1 cellular context compared by ENCODE assay signal in genomic region chr14:88551094-88551870, GRCh38.
TF ChIP-seq lines count a peak whose summit lies in the region.

No MANE protein-coding gene starts in this region.

TF ChIP-seq in HEK293, 187 proteins besides CTCF, POLR2A, EP300 and RAD21 (continued from another document):
- TF ChIP-seq ZNF449 (tag by site-specific recombination; IDR thresholded peaks at IDR 0.05) (peak; percentile 92), ZSCAN5A (tag by site-specific recombination; IDR thresholded peaks at IDR 0.05) (0 out of 2 replicates have a peak, but pooled peaks have one; percentile 36), ZNF501 (tag by site-specific recombination; IDR thresholded peaks at IDR 0.05) (peak; percentile 52; the same call in 1 of the 2 replicates), KLF1 (tag by site-specific recombination; IDR thresholded peaks at IDR 0.05) (no peak), ZFP41 (tag by site-specific recombination; IDR thresholded peaks at IDR 0.05; ENCODE audit: borderline replicate concordance) (no peak), ZNF341 (tag by site-specific recombination; IDR thresholded peaks at IDR 0.05; ENCODE audit: low read depth) (peak; percentile 79), ZNF121 (tag by site-specific recombination; IDR thresholded peaks at IDR 0.05) (no peak), ZNF645 (tag by site-specific recombination; IDR thresholded peaks at IDR 0.05) (no peak), PRDM10 (tag by site-specific recombination; IDR thresholded peaks at IDR 0.05) (peak; percentile 44; the same call in 1 of the 2 replicates), SCRT2 (tag by site-specific recombination; IDR thresholded peaks at IDR 0.05) (peak; percentile 83), ZBTB17 (tag by site-specific recombination; IDR thresholded peaks at IDR 0.05) (no peak; the same call in 1 of the 2 replicates), ZNF148 (tag by site-specific recombination; IDR thresholded peaks at IDR 0.05; ENCODE audit: borderline replicate concordance) (no peak), IKZF3 (tag by site-specific recombination; IDR thresholded peaks at IDR 0.05) (peak; percentile 82), RBAK (tag by site-specific recombination; IDR thresholded peaks at IDR 0.05) (no peak), ZNF248 (tag by site-specific recombination; IDR thresholded peaks at IDR 0.05) (no peak), EGR2 (tag by site-specific recombination; IDR thresholded peaks at IDR 0.05; ENCODE audit: low read depth) (no peak), ZNF518A (tag by site-specific recombination; conservative IDR thresholded peaks at IDR 0.05; ENCODE audit: low read depth) (peak; percentile 47; the same call in 1 of the 2 replicates), ZFP69B (tag by site-specific recombination; IDR thresholded peaks at IDR 0.05) (peak; percentile 89), SP3 (tag by site-specific recombination; IDR thresholded peaks at IDR 0.05) (0 out of 2 replicates have a peak, but pooled peaks have one; percentile 18), TRIM28 (IDR thresholded peaks at IDR 0.05; ENCODE audit: borderline replicate concordance, low read length) (peak; percentile 76; the same call in 1 of the 2 replicates), SP2 (tag by site-specific recombination; IDR thresholded peaks at IDR 0.05) (peak; percentile 36), MEIS1 (CRISPR knock-in tag; IDR thresholded peaks at IDR 0.05; ENCODE audit: borderline replicate concordance) (no peak), ZNF76 (tag by site-specific recombination; IDR thresholded peaks at IDR 0.05; ENCODE audit: borderline replicate concordance, low read depth) (0 out of 2 replicates have a peak, but pooled peaks have one; percentile 28), ZNF155 (tag by site-specific recombination; IDR thresholded peaks at IDR 0.05) (no peak), YY1 (tag by site-specific recombination; IDR thresholded peaks at IDR 0.05) (peak; percentile 21; the same call in 1 of the 2 replicates), ZBTB26 (tag by site-specific recombination; optimal IDR thresholded peaks at IDR 0.05) (peak; percentile 64), ZBTB21 (tag by site-specific recombination; IDR thresholded peaks at IDR 0.05) (0 out of 2 replicates have a peak, but pooled peaks have one; percentile 16), ZEB2 (tag by site-specific recombination; IDR thresholded peaks at IDR 0.05) (no peak), ZBTB11 (tag by site-specific recombination; conservative IDR thresholded peaks at IDR 0.05; ENCODE audit: low read depth) (peak; percentile 99), ZNF132 (tag by site-specific recombination; IDR thresholded peaks at IDR 0.05; ENCODE audit: borderline replicate concordance) (no peak), KLF16 (tag by site-specific recombination; IDR thresholded peaks at IDR 0.05) (peak; percentile 36; the same call in 1 of the 2 replicates), ZNF830 (tag by site-specific recombination; IDR thresholded peaks at IDR 0.05; ENCODE audit: low read depth) (no peak), ZNF292 (tag by site-specific recombination; IDR thresholded peaks at IDR 0.05; ENCODE audit: borderline replicate concordance, low read depth) (no peak), ZNF175 (tag by site-specific recombination; IDR thresholded peaks at IDR 0.05) (no peak), ZBTB48 (tag by site-specific recombination; IDR thresholded peaks at IDR 0.05) (peak; percentile 89)
